ENCODE assay signal across 8 cellular contexts in genomic region chr1:205630651-205631009, GRCh38. TPM values are rescaled to one million over a fixed set of nuclear protein-coding genes. Genes with fewer than 3 reads are reported as not detected.
DNase-seq lines count a peak whose midpoint lies in the region; ATAC-seq, FAIRE-seq and TF ChIP-seq lines count a peak whose summit lies in the region.

No MANE protein-coding gene starts in this region.

- H3K18ac ChIP-seq in neuronal stem cell (ENCODE audit: low read length): no peak overlapping the region

- peak overlapping the region; percentile 84 for H3K4me3 ChIP-seq in OCI-LY1 (ENCODE audit: low read depth, low read length, poor library complexity, severe bottlenecking)
- peak overlapping the region; percentile 94 for H3K4me3 ChIP-seq in endodermal cell (ENCODE audit: low read length)
- H3K4me3 ChIP-seq in neuronal stem cell (ENCODE audit: low read length in 2 of 2): peak overlapping the region; percentile 63 to 99

- H3K27me3 Mint-ChIP-seq in CD14-positive monocyte (ENCODE audit: low read depth in 3 of 3) (peaks cover 0 to 3% (median 0%) of the 10 kb centered on the region in 3 donors), endodermal cell (ENCODE audit: insufficient read depth) (no peaks in the 10 kb centered on the region)

- H3K36me3 Mint-ChIP-seq in CD14-positive monocyte: no peaks in the 10 kb centered on the region
- peaks cover 11% of the 10 kb centered on the region for H3K36me3 Mint-ChIP-seq in endodermal cell (ENCODE audit: low read depth)

- H3K4ac ChIP-seq in neuronal stem cell (ENCODE audit: low read length): no peak overlapping the region

- H2AK5ac ChIP-seq in neuronal stem cell (ENCODE audit: low read depth, low read length): no peak overlapping the region

- 20% methylated on average over 2 of the region's 3 CpGs; no CpG with 5 or more reads in 1 of the 2 experiments for WGBS in endodermal cell (ENCODE audit: insufficient coverage in 1 of 2, insufficient read length in 1 of 2), 2 experiments
- WGBS in neuronal stem cell (ENCODE audit: extremely low coverage in 2 of 2, insufficient read length in 2 of 2, insufficient replicate concordance in 1 of 2), 2 donors: no CpG with 5 or more reads among the region's 3 CpGs

- TF ChIP-seq CTCF in CD14-positive monocyte (IDR thresholded peaks at IDR 0.05) (no peak), OCI-LY1 (IDR thresholded peaks at IDR 0.05; ENCODE audit: low read length) (no peak), endodermal cell (conservative IDR thresholded peaks at IDR 0.05) (no peak)

- intact Hi-C loops in CD14-positive monocyte (cut with micrococcal nuclease): loop anchor here in 1 of 2 donors (5.0 to 10.0 kb wide), 2 partner anchors 38 to 106 kb away; no protein-coding TSS in a partner anchor

- DNase-seq in CD14-positive monocyte (ENCODE audit: low spot score) (no peak), endodermal cell (no peak), neuronal stem cell (ENCODE audit: low spot score) (no peak), frontal cortex (ENCODE audit: low spot score in 2 of 2) (no peak), GOT3 (lab: John Stamatoyannopoulos, UW) (no peak)
- DNase-seq in stimulated activated CD4-positive, alpha-beta T cell treated with anti-CD3 and anti-CD28 coated beads, Interleukin-4, amount 100 ng/mL, for 4 hours: no peak

- H3K27me3 ChIP-seq in OCI-LY1 (ENCODE audit: insufficient read depth, low read length) (no peaks in the 10 kb centered on the region), endodermal cell (ENCODE audit: control insufficient read depth, insufficient read depth, low read length, poor library complexity, severe bottlenecking) (no peaks in the 10 kb centered on the region), neuronal stem cell (ENCODE audit: control insufficient read depth in 3 of 3, insufficient read depth in 3 of 3, low read depth in 1 of 3, low read length in 3 of 3) (no peaks in the 10 kb centered on the region)

- no peak overlapping the region for H3K23ac ChIP-seq in neuronal stem cell (ENCODE audit: low read depth, low read length, poor library complexity)

- H3K79me1 ChIP-seq in neuronal stem cell (ENCODE audit: low read depth, low read length): no peaks in the 10 kb centered on the region

- H3K9ac ChIP-seq in OCI-LY1 (ENCODE audit: low read length): peak overlapping the region; percentile 96
- H3K9ac ChIP-seq in endodermal cell (ENCODE audit: extremely low read depth, low read length, poor library complexity, severe bottlenecking): peak overlapping the region; percentile 87
- H3K9ac ChIP-seq in neuronal stem cell (ENCODE audit: low read depth, low read length, poor library complexity): no peak overlapping the region

- no peak overlapping the region for H4K91ac ChIP-seq in neuronal stem cell (ENCODE audit: low read depth, low read length, poor library complexity)

- H3K4me3 Mint-ChIP-seq in CD14-positive monocyte (peak overlapping the region; percentile 98 to 100), endodermal cell (peak overlapping the region; percentile 85)

- no peak overlapping the region for H2BK12ac ChIP-seq in neuronal stem cell (ENCODE audit: low read length)

- FAIRE-seq in frontal cortex (lab: Jason Lieb, UNC): no peak

- H4K20me1 ChIP-seq in OCI-LY1 (ENCODE audit: insufficient read depth, low read length): no peaks in the 10 kb centered on the region

- peaks cover 12% of the 10 kb centered on the region; the same call in 1 of the 2 replicates for H3K36me3 ChIP-seq in OCI-LY1 (ENCODE audit: insufficient read depth, low read length)
- H3K36me3 ChIP-seq in endodermal cell (ENCODE audit: control insufficient read depth, insufficient read depth, low read length): peaks cover 7% of the 10 kb centered on the region
- peaks cover 4 to 5% of the 10 kb centered on the region in 2 donors for H3K36me3 ChIP-seq in neuronal stem cell (replicated peaks in 1 of 2; ENCODE audit: control insufficient read depth in 2 of 2, insufficient read depth in 2 of 2, low read length in 2 of 2)

- H3K14ac ChIP-seq in neuronal stem cell (ENCODE audit: low read length): no peak overlapping the region

- H2BK120ac ChIP-seq in neuronal stem cell (ENCODE audit: low read depth, low read length): no peak overlapping the region

- H3K27ac ChIP-seq in OCI-LY1 (ENCODE audit: low read depth, low read length, poor library complexity, severe bottlenecking) (peak overlapping the region; percentile 91), endodermal cell (ENCODE audit: low read depth, low read length) (peak overlapping the region; percentile 90), neuronal stem cell (replicated peaks; ENCODE audit: low read length) (peak overlapping the region; percentile 99)

- H3K4me2 ChIP-seq in OCI-LY1 (ENCODE audit: low read length) (peak overlapping the region; percentile 90), neuronal stem cell (ENCODE audit: insufficient read depth, low read length, poor library complexity, severe bottlenecking) (peak overlapping the region; percentile 55)

- ATAC-seq in HG02798 (IDR thresholded peaks at IDR 0.05; ENCODE audit: poor library complexity, unreplicated experiment): no peak

- peak overlapping the region; percentile 93 for H2BK5ac ChIP-seq in neuronal stem cell (ENCODE audit: low read length)

- H3K79me2 ChIP-seq in OCI-LY1 (ENCODE audit: insufficient read depth, low read length): peaks cover 50% of the 10 kb centered on the region

- no peaks in the 10 kb centered on the region for H3K9me3 Mint-ChIP-seq in CD14-positive monocyte
- H3K9me3 Mint-ChIP-seq in endodermal cell: no peaks in the 10 kb centered on the region

- H2AFZ ChIP-seq in OCI-LY1 (ENCODE audit: low read length) (no peak overlapping the region), neuronal stem cell (ENCODE audit: low read length) (peak overlapping the region; percentile 89)

- H3K4me1 ChIP-seq in OCI-LY1 (ENCODE audit: insufficient read depth, low read length, severe bottlenecking) (peaks cover 53% of the 10 kb centered on the region), endodermal cell (ENCODE audit: control insufficient read depth, insufficient read depth, low read length) (no peaks in the 10 kb centered on the region), neuronal stem cell (ENCODE audit: control insufficient read depth in 2 of 2, insufficient read depth in 1 of 2, low read depth in 1 of 2, low read length in 2 of 2) (peaks cover 4 to 8% of the 10 kb centered on the region in 2 donors)

- no peaks in the 10 kb centered on the region for H3F3A ChIP-seq in OCI-LY1 (ENCODE audit: insufficient read depth, low read length)

- no peak overlapping the region for H2BK15ac ChIP-seq in neuronal stem cell (ENCODE audit: low read length)

- no peaks in the 10 kb centered on the region for H3K9me2 ChIP-seq in OCI-LY1 (ENCODE audit: low read depth, low read length)

- no peaks in the 10 kb centered on the region for H3K9me3 ChIP-seq in OCI-LY1 (ENCODE audit: low read length)
- no peaks in the 10 kb centered on the region for H3K9me3 ChIP-seq in endodermal cell (ENCODE audit: control insufficient read depth, low read length)
- no peaks in the 10 kb centered on the region for H3K9me3 ChIP-seq in neuronal stem cell (replicated peaks in 1 of 2; ENCODE audit: control insufficient read depth in 2 of 2, insufficient read depth in 1 of 2, low read depth in 1 of 2, low read length in 2 of 2)

- H4K8ac ChIP-seq in neuronal stem cell (ENCODE audit: low read depth, low read length): no peak overlapping the region

- H3K4me1 Mint-ChIP-seq in CD14-positive monocyte: peaks cover 51% of the 10 kb centered on the region
- peaks cover 18% of the 10 kb centered on the region for H3K4me1 Mint-ChIP-seq in endodermal cell

- H3K27ac Mint-ChIP-seq in CD14-positive monocyte: peak overlapping the region; percentile 94 to 99 (median 97)
- H3K27ac Mint-ChIP-seq in endodermal cell: peak overlapping the region; percentile 98

RNA-seq across cellular contexts. Expression of gene ELK4, which starts 1.2 kb away (rescaled TPM):
- polyA plus RNA-seq in CD14-positive monocyte: 1 to 10 TPM; 1.4 to 2.6 TPM
- total RNA-seq in endodermal cell (10 to 100 TPM; 29.6 to 41.6 TPM), frontal cortex (6.9 TPM)
- 10.4 TPM for polyA plus RNA-seq in endodermal cell (2013, experiment 1 of 2)
- polyA plus RNA-seq in endodermal cell (2013, experiment 2 of 2): 12.1 TPM
- 15.5 TPM for polyA plus RNA-seq in neuronal stem cell (2013, experiment 1 of 2)
- 15.7 TPM for polyA plus RNA-seq in neuronal stem cell (2013, experiment 2 of 2)

RNA-seq across cellular contexts. Expression of gene SLC45A3, which starts 49.7 kb away (rescaled TPM):
- polyA plus RNA-seq in CD14-positive monocyte: under 1 TPM in 1 of 2 donors, not detected in 1; 0.11 TPM
- total RNA-seq in endodermal cell (10 to 100 TPM in 1 of 2 donors, 1 to 10 TPM in 1; 7.9 to 10.2 TPM), frontal cortex (2.0 TPM)
- 22.4 TPM for polyA plus RNA-seq in endodermal cell (2013, experiment 1 of 2)
- 17.5 TPM for polyA plus RNA-seq in endodermal cell (2013, experiment 2 of 2)
- 8.4 TPM for polyA plus RNA-seq in neuronal stem cell (2013, experiment 1 of 2)
- polyA plus RNA-seq in neuronal stem cell (2013, experiment 2 of 2): 8.6 TPM
